In genomic region chr2:138271467-138271866, GRCh38 we compare ENCODE assay signal across 21 cellular contexts.
DNase-seq lines count a peak whose midpoint lies in the region; ATAC-seq and TF ChIP-seq lines count a peak whose summit lies in the region.
"Had no signal": no experiment of that assay in that cellular context is flagged by ENCODE, and none has a peak within 500 bp of the region (broad histone marks: within the 10 kb centered on the region; RNA-seq: fewer than 3 reads in every experiment).

No MANE protein-coding gene starts in this region.

- H3K56ac ChIP-seq in H9 (ENCODE audit: insufficient read length, low read depth, low read length), result no peak overlapping the region

- WGBS in H9 (ENCODE audit: extremely low coverage, insufficient read length, low lambda C conversion rate), result no CpG with 5 or more reads among the region's 7 CpGs
- WGBS in spleen, 5 donors, result 60 to 71% (median 70%) methylated on average over 7 of the region's 7 CpGs

- H3K23ac ChIP-seq in H9 (ENCODE audit: insufficient read length, low read depth, low read length), result no peak overlapping the region

- no peak overlapping the region for H2BK12ac ChIP-seq in H9 (ENCODE audit: insufficient read length, low read depth, low read length)

- H3K9me3 Mint-ChIP-seq in H9 (peaks cover 0 to 2% of the 10 kb centered on the region in 2 experiments; a peak in 3 of 5 replicates), WTC11 (peaks cover 26% of the 10 kb centered on the region)

- no peak overlapping the region for H3K4ac ChIP-seq in H9 (ENCODE audit: low read depth, low read length)

- H4K91ac ChIP-seq in H9 (ENCODE audit: insufficient read length, low read depth, low read length), result no peak overlapping the region

- no peak overlapping the region for H2BK5ac ChIP-seq in H9 (ENCODE audit: insufficient read length, low read length)

- no peak overlapping the region for H2AK5ac ChIP-seq in H9 (ENCODE audit: insufficient read length, low read length)

- H3K4me2 ChIP-seq in H9 (ENCODE audit: insufficient read depth, insufficient read length, low read length), result no peak overlapping the region
- H3K4me2 ChIP-seq: BLaER1 had no signal

- H4K8ac ChIP-seq in H9 (replicated peaks; ENCODE audit: insufficient read length, low read depth, low read length), result no peak overlapping the region

- no peaks in the 10 kb centered on the region; the same call in 1 of the 2 replicates for H3K27me3 Mint-ChIP-seq in H9 (ENCODE audit: low read depth)
- no peaks in the 10 kb centered on the region; the same call in 1 of the 2 replicates for H3K27me3 Mint-ChIP-seq in WTC11 (ENCODE audit: low read depth)
- H3K27me3 Mint-ChIP-seq: CD4-positive, CD25-positive, alpha-beta regulatory T cell had no signal

- H2AFZ ChIP-seq in H9 (ENCODE audit: low read length), result no peak overlapping the region

- H3T11ph ChIP-seq in H9 (ENCODE audit: low read length), result no peak overlapping the region

- H3K9ac ChIP-seq in H9 (ENCODE audit: extremely low read depth, insufficient read length, low read length), result no peak overlapping the region
- H3K9ac ChIP-seq: BLaER1 had no signal

- H3K14ac ChIP-seq in H9 (ENCODE audit: insufficient read depth, low read length), result no peak overlapping the region

- H3K18ac ChIP-seq in H9 (ENCODE audit: insufficient read length, low read depth, low read length), result no peak overlapping the region

- DNase-seq in H9 (peak; percentile 70), WTC11 (ENCODE audit: low spot score) (peak; percentile 21), iPS DF 4.7 (ENCODE audit: extremely low read depth, low spot score) (peak; percentile 38), spleen (peak; percentile 9), DMS153 treated with DMSO at 0.1 percent for 48 hours (lab: John Stamatoyannopoulos, UW; ENCODE audit: unreplicated experiment) (no peak), SK-N-DZ (ENCODE audit: low spot score) (no peak)
- DNase-seq in activated CD4-positive, alpha-beta T cell treated with anti-CD3 and anti-CD28 coated beads, Interleukin-2, amount 50 U/mL, for 48 hours, result no peak
- DNase-seq: CD4-positive, CD25-positive, alpha-beta regulatory T cell; DMS53; GDM1; KG1; MG63; NCI-H1105 treated with DMSO at 0.1 percent for 48 hours; NCI-H146; NCI-H2029; NCI-H69; SHP77 had no signal

- H3K4me3 ChIP-seq in spleen, result no peak overlapping the region
- H3K4me3 ChIP-seq: BLaER1, GM12878, MG63 had no signal

- H2BK15ac ChIP-seq in H9 (ENCODE audit: low read depth, low read length), result no peak overlapping the region

- H3K27me3 ChIP-seq in H9 (ENCODE audit: insufficient read depth, low read length) (no peaks in the 10 kb centered on the region), spleen (replicated peaks in 1 of 7) (no peaks in the 10 kb centered on the region)
- H3K27me3 ChIP-seq: BLaER1, MG63 had no signal

- H3K36me3 Mint-ChIP-seq in H9 (ENCODE audit: insufficient read depth in 1 of 3, low read depth in 3 of 3) (peaks cover 2 to 21% (median 6%) of the 10 kb centered on the region in 3 experiments; a peak in 5 of 7 replicates), WTC11 (peaks cover 19% of the 10 kb centered on the region)
- H3K36me3 Mint-ChIP-seq: CD4-positive, CD25-positive, alpha-beta regulatory T cell had no signal

- H3K27ac Mint-ChIP-seq in H9 (no peak overlapping the region), WTC11 (no peak overlapping the region)
- H3K27ac Mint-ChIP-seq: CD4-positive, CD25-positive, alpha-beta regulatory T cell had no signal

- ATAC-seq in WTC11, result peak; percentile 71
- ATAC-seq: GM12878, Panc1 had no signal

- TF ChIP-seq CTCF in H9 (conservative IDR thresholded peaks at IDR 0.05), result no peak
- TF ChIP-seq CTCF in WTC11 (IDR thresholded peaks at IDR 0.05), result no peak
- no peak for TF ChIP-seq CTCF in spleen (IDR thresholded peaks at IDR 0.05 in 8 of 11, conservative IDR thresholded peaks at IDR 0.05 in 3 of 11)

- intact Hi-C loops in spleen (cut with DNase I; ENCODE audit: low total_unique reads), result no loop called here

- no peak overlapping the region for H2BK20ac ChIP-seq in H9 (ENCODE audit: low read depth, low read length, poor library complexity, severe bottlenecking)

- no peak for TF ChIP-seq POLR2A in spleen (IDR thresholded peaks at IDR 0.05)

- H3K4me3 Mint-ChIP-seq in H9 (no peak overlapping the region), WTC11 (no peak overlapping the region)
- H3K4me3 Mint-ChIP-seq: CD4-positive, CD25-positive, alpha-beta regulatory T cell had no signal

- no peaks in the 10 kb centered on the region for H4K20me1 ChIP-seq in H9 (ENCODE audit: control insufficient read depth, insufficient read depth, insufficient read length)
- H4K20me1 ChIP-seq: BLaER1 had no signal

- no peaks in the 10 kb centered on the region for H3K79me2 ChIP-seq in H9 (ENCODE audit: insufficient read depth, low read length)

- H3K9me3 ChIP-seq in H9 (ENCODE audit: control insufficient read depth, low read depth, low read length) (no peaks in the 10 kb centered on the region), spleen (no peaks in the 10 kb centered on the region)
- H3K9me3 ChIP-seq: BLaER1, MG63 had no signal

- CTCF ChIA-PET in WTC11 (lab: Charles Lee), result no interaction called here

- H3K79me1 ChIP-seq in H9 (ENCODE audit: insufficient read depth, low read depth, low read length, poor library complexity, severe bottlenecking), result no peaks in the 10 kb centered on the region

- no peaks in the 10 kb centered on the region for H3K36me3 ChIP-seq in spleen
- H3K36me3 ChIP-seq: BLaER1, MG63 had no signal

- H2BK120ac ChIP-seq in H9 (ENCODE audit: low read depth, low read length, poor library complexity, severe bottlenecking), result no peak overlapping the region

- POLR2A ChIA-PET in WTC11 (lab: Charles Lee), result interaction anchor here (0.6 kb wide), 1 partner anchor 188 kb away, joined by 4 read pairs; no protein-coding TSS in a partner anchor

- no peak overlapping the region for H4K5ac ChIP-seq in H9 (ENCODE audit: insufficient read length, low read depth, low read length)

- H3K4me1 Mint-ChIP-seq in H9, result peaks cover 55 to 64% of the 10 kb centered on the region in 2 experiments
- peaks cover 60% of the 10 kb centered on the region for H3K4me1 Mint-ChIP-seq in WTC11

- H3K27ac ChIP-seq in H9 (ENCODE audit: insufficient read length, low read depth, low read length) (no peak overlapping the region), spleen (no peak overlapping the region)
- H3K27ac ChIP-seq: BLaER1, RWPE1 had no signal

- no peaks in the 10 kb centered on the region for H3K23me2 ChIP-seq in H9 (ENCODE audit: insufficient read length, low read depth, low read length, poor library complexity, severe bottlenecking)

- H3K4me1 ChIP-seq in H9 (ENCODE audit: insufficient read depth, low read length) (peaks cover 12% of the 10 kb centered on the region; the same call in 1 of the 2 replicates), spleen (no peaks in the 10 kb centered on the region)

TF ChIP-seq in WTC11, 78 proteins besides CTCF, POLR2A, EP300 and RAD21:
- TF ChIP-seq MYBL2 (CRISPR knock-in tag; IDR thresholded peaks at IDR 0.05), result no peak
- no peak for TF ChIP-seq CBFB (CRISPR knock-in tag; IDR thresholded peaks at IDR 0.05; ENCODE audit: low read depth)
- TF ChIP-seq ZNF317 (CRISPR knock-in tag; IDR thresholded peaks at IDR 0.05; ENCODE audit: borderline replicate concordance, low read depth), result no peak
- no peak for TF ChIP-seq ZBTB21 (CRISPR knock-in tag; IDR thresholded peaks at IDR 0.05; ENCODE audit: borderline replicate concordance)
- no peak for TF ChIP-seq JUN (CRISPR knock-in tag; IDR thresholded peaks at IDR 0.05)
- TF ChIP-seq ZNF423 (CRISPR knock-in tag; IDR thresholded peaks at IDR 0.05), result no peak
- TF ChIP-seq USF1 (CRISPR knock-in tag; IDR thresholded peaks at IDR 0.05), result 0 out of 2 replicates have a peak, but pooled peaks have one; percentile 44
- TF ChIP-seq ESRRA (CRISPR knock-in tag; IDR thresholded peaks at IDR 0.05; ENCODE audit: borderline replicate concordance), result no peak

Comparison
In these comparisons a context has a peak if more than half of its experiments do, and no peak if none do; other contexts are left out.
1. DNase-seq: peak in H9 (single experiment), WTC11 (single experiment), iPS DF 4.7 (single experiment) and spleen (single experiment); none in DMS153 treated with DMSO at 0.1 percent for 48 hours (single experiment), SK-N-DZ (single experiment) and activated CD4-positive, alpha-beta T cell treated with anti-CD3 and anti-CD28 coated beads, Interleukin-2, amount 50 U/mL, for 48 hours (0 of 2).